In genomic region chr17:45098869-45099616, GRCh38 we compare ENCODE assay signal across 1 cellular context.
TF ChIP-seq lines count a peak whose summit lies in the region.

No MANE protein-coding gene starts in this region.

TF ChIP-seq in K562, 482 proteins besides CTCF, POLR2A, EP300 and RAD21 (continues in another document):
- peak in 1 of 2 experiments; percentile 90 for TF ChIP-seq NCOA2 (IDR thresholded peaks at IDR 0.05; ENCODE audit: partially characterized antibody in 2 of 2)
- 0 out of 2 replicates have a peak, but pooled peaks have one; percentile 22 for TF ChIP-seq KLF16 (IDR thresholded peaks at IDR 0.05)
- TF ChIP-seq TFAP4 (CRISPR knock-in tag; IDR thresholded peaks at IDR 0.05; ENCODE audit: borderline replicate concordance), result peak; percentile 78
- TF ChIP-seq MAX (CRISPR knock-in tag; IDR thresholded peaks at IDR 0.05), result 0 out of 2 replicates have a peak, but pooled peaks have one; percentile 16
- no peak for TF ChIP-seq ZNF239 (CRISPR knock-in tag; IDR thresholded peaks at IDR 0.05)
- TF ChIP-seq FOXP1 (CRISPR knock-in tag; IDR thresholded peaks at IDR 0.05), result no peak
- TF ChIP-seq ZNF311 (CRISPR knock-in tag; IDR thresholded peaks at IDR 0.05), result no peak
- TF ChIP-seq ETV5 (CRISPR knock-in tag; IDR thresholded peaks at IDR 0.05; ENCODE audit: low read depth), result no peak
- peak; percentile 49; the same call in 1 of the 2 replicates for TF ChIP-seq PKNOX1 (IDR thresholded peaks at IDR 0.05)
- TF ChIP-seq RB1 (IDR thresholded peaks at IDR 0.05; ENCODE audit: low read depth), result peak; percentile 74; the same call in 1 of the 2 replicates
- TF ChIP-seq FOXA1 (IDR thresholded peaks at IDR 0.05; ENCODE audit: borderline replicate concordance), result no peak
- peak; percentile 98 for TF ChIP-seq ZNF263 (CRISPR knock-in tag; IDR thresholded peaks at IDR 0.05; ENCODE audit: borderline replicate concordance)
- TF ChIP-seq CREM (IDR thresholded peaks at IDR 0.05; ENCODE audit: low read depth), result peak; percentile 45; the same call in 1 of the 2 replicates
- TF ChIP-seq HES1 (IDR thresholded peaks at IDR 0.05; ENCODE audit: low read depth), result no peak
- 0 out of 2 replicates have a peak, but pooled peaks have one; percentile 34 for TF ChIP-seq MYC (IDR thresholded peaks at IDR 0.05; ENCODE audit: low read depth, low read length)
- no peak for TF ChIP-seq MYC (CRISPR knock-in tag; IDR thresholded peaks at IDR 0.05; ENCODE audit: borderline replicate concordance, low read depth)
- no peak for TF ChIP-seq MAFG (tag; conservative IDR thresholded peaks at IDR 0.05)
- peak in 1 of 3 experiments; percentile 15 for TF ChIP-seq YY1 (IDR thresholded peaks at IDR 0.05; ENCODE audit: borderline replicate concordance in 1 of 3, control insufficient read depth in 1 of 3, extremely low read depth in 1 of 3, insufficient read depth in 3 of 3, insufficient read length in 1 of 3, insufficient replicate concordance in 2 of 3, low read depth in 1 of 3, low read length in 2 of 3)
- TF ChIP-seq MITF (IDR thresholded peaks at IDR 0.05), result 0 out of 2 replicates have a peak, but pooled peaks have one; percentile 34
- TF ChIP-seq ZNF655 (CRISPR knock-in tag; IDR thresholded peaks at IDR 0.05), result no peak
- TF ChIP-seq STAG1 (CRISPR knock-in tag; IDR thresholded peaks at IDR 0.05; ENCODE audit: borderline replicate concordance), result peak; percentile 44; the same call in 1 of the 2 replicates
- TF ChIP-seq POLR2AphosphoS5 (IDR thresholded peaks at IDR 0.05; ENCODE audit: control insufficient read depth, insufficient read depth, low read depth, low read length), result peak; percentile 45; the same call in 1 of the 2 replicates
- TF ChIP-seq TCF7L2 (IDR thresholded peaks at IDR 0.05; ENCODE audit: low read depth, low read length), result no peak
- no peak for TF ChIP-seq GTF2F1 (IDR thresholded peaks at IDR 0.05; ENCODE audit: low read depth, low read length)
- no peak for TF ChIP-seq ZNF445 (CRISPR knock-in tag; IDR thresholded peaks at IDR 0.05; ENCODE audit: low read depth)
- TF ChIP-seq ETV1 (tag; conservative IDR thresholded peaks at IDR 0.05; ENCODE audit: low read depth), result peak; percentile 18; the same call in 1 of the 2 replicates
- peak; percentile 66; the same call in 1 of the 2 replicates for TF ChIP-seq XRCC5 (IDR thresholded peaks at IDR 0.05; ENCODE audit: low read depth, low read length)
- TF ChIP-seq DIDO1 (tag; IDR thresholded peaks at IDR 0.05; ENCODE audit: low read depth), result no peak
- TF ChIP-seq FUS (optimal IDR thresholded peaks at IDR 0.05; ENCODE audit: low read depth, low read length), result no peak
- no peak for TF ChIP-seq ZNF79 (CRISPR knock-in tag; IDR thresholded peaks at IDR 0.05; ENCODE audit: low read depth)
- TF ChIP-seq ZNF224 (CRISPR knock-in tag; IDR thresholded peaks at IDR 0.05), result no peak
- peak; percentile 78 for TF ChIP-seq CTCFL (IDR thresholded peaks at IDR 0.05; ENCODE audit: borderline replicate concordance, insufficient read depth, low read depth, low read length, poor library complexity, severe bottlenecking)
- TF ChIP-seq MYNN (IDR thresholded peaks at IDR 0.05), result 0 out of 2 replicates have a peak, but pooled peaks have one; percentile 61
- TF ChIP-seq MYNN (CRISPR knock-in tag; IDR thresholded peaks at IDR 0.05), result no peak
- TF ChIP-seq BHLHE40 (IDR thresholded peaks at IDR 0.05; ENCODE audit: low read length), result peak; percentile 29; the same call in 1 of the 2 replicates
- peak; percentile 49; the same call in 1 of the 2 replicates for TF ChIP-seq VEZF1 (CRISPR knock-in tag; IDR thresholded peaks at IDR 0.05)
- no peak for TF ChIP-seq ZNF121 (CRISPR knock-in tag; conservative IDR thresholded peaks at IDR 0.05)
- TF ChIP-seq SMC3 (conservative IDR thresholded peaks at IDR 0.05; ENCODE audit: insufficient read depth, low read depth, low read length), result peak; percentile 69
- no peak for TF ChIP-seq SP1 (CRISPR knock-in tag; IDR thresholded peaks at IDR 0.05)
- TF ChIP-seq CBX8 (IDR thresholded peaks at IDR 0.05; ENCODE audit: borderline replicate concordance, extremely low read depth, low read depth, low read length, poor library complexity, severe bottlenecking), result no peak
- TF ChIP-seq ZNF77 (CRISPR knock-in tag; IDR thresholded peaks at IDR 0.05), result no peak
- no peak for TF ChIP-seq ATF3 (IDR thresholded peaks at IDR 0.05)
- TF ChIP-seq ATF3 (CRISPR knock-in tag; conservative IDR thresholded peaks at IDR 0.05), result no peak
- TF ChIP-seq MAZ (CRISPR knock-in tag; conservative IDR thresholded peaks at IDR 0.05 in 1 of 2, IDR thresholded peaks at IDR 0.05 in 1 of 2), result peak in 1 of 2 experiments; percentile 62; a peak in 2 of 4 replicates
- no peak for TF ChIP-seq PRDM10 (IDR thresholded peaks at IDR 0.05; ENCODE audit: partially characterized antibody)
- no peak for TF ChIP-seq ZNF512 (tag; IDR thresholded peaks at IDR 0.05)
- TF ChIP-seq JUND (IDR thresholded peaks at IDR 0.05; ENCODE audit: borderline replicate concordance, low read depth, low read length), result peak; percentile 57; the same call in 1 of the 2 replicates
- peak; percentile 16; the same call in 1 of the 3 replicates for TF ChIP-seq JUND (tag; IDR thresholded peaks at IDR 0.05; ENCODE audit: borderline replicate concordance, low read depth, low read length)
